In genomic region chrX:15382809-15383208, GRCh38 we compare ENCODE assay signal across 16 cellular contexts. TPM values are rescaled to one million over a fixed set of nuclear protein-coding genes. Genes with fewer than 3 reads are reported as not detected.
DNase-seq lines count a peak whose midpoint lies in the region; ATAC-seq and TF ChIP-seq lines count a peak whose summit lies in the region.
"Had no signal": no experiment of that assay in that cellular context is flagged by ENCODE, and none has a peak within 500 bp of the region (broad histone marks: within the 10 kb centered on the region; RNA-seq: fewer than 3 reads in every experiment).

No MANE protein-coding gene starts in this region.

- H3K4ac ChIP-seq in H9 (ENCODE audit: low read depth, low read length), result no peak overlapping the region

- no peak overlapping the region for H3K4me3 ChIP-seq in BE2C (ENCODE audit: low read depth, low read length)
- H3K4me3 ChIP-seq in SK-N-SH (ENCODE audit: low read depth in 2 of 2, low read length in 1 of 2), result peak overlapping the region in 1 of 2 experiments; percentile 30; a peak in 1 of 4 replicates
- H3K4me3 ChIP-seq in fibroblast of villous mesenchyme (ENCODE audit: low read depth, low read length), result no peak overlapping the region
- H3K4me3 ChIP-seq: coronary artery had no signal

- TF ChIP-seq RAD21 in SK-N-SH (IDR thresholded peaks at IDR 0.05; ENCODE audit: low read length), result peak; percentile 52

- peak; percentile 20 for DNase-seq in BE2C
- DNase-seq in H9, result no peak
- no peak for DNase-seq in SK-N-SH
- no peak for DNase-seq in fibroblast of villous mesenchyme (ENCODE audit: low read depth)
- no peak for DNase-seq in 8988T
- DNase-seq in T-helper 1 cell, result no peak
- no peak for DNase-seq in substantia nigra (lab: John Stamatoyannopoulos, UW)
- DNase-seq: Calu3; kidney; NCI-H1436; SIG-M5; stimulated activated CD4-positive, alpha-beta T cell treated with anti-CD3 and anti-CD28 coated beads, Interleukin-1b, Interleukin-23, amount 100 ng/mL, for 48 hours had no signal

- peaks cover 13 to 18% of the 10 kb centered on the region in 2 experiments for H3K4me1 Mint-ChIP-seq in H9

- H2AK5ac ChIP-seq in H9 (ENCODE audit: insufficient read length, low read length), result no peak overlapping the region

- no peaks in the 10 kb centered on the region for H3K9me2 ChIP-seq in SK-N-SH

- no peak overlapping the region for H4K91ac ChIP-seq in H9 (ENCODE audit: insufficient read length, low read depth, low read length)

- H3K4me3 Mint-ChIP-seq in H9, result no peak overlapping the region

- H4K8ac ChIP-seq in H9 (replicated peaks; ENCODE audit: insufficient read length, low read depth, low read length), result no peak overlapping the region

- H3K4me1 ChIP-seq in BE2C (no peaks in the 10 kb centered on the region), H9 (ENCODE audit: insufficient read depth, low read length) (peaks cover 2% of the 10 kb centered on the region; the same call in 1 of the 2 replicates), SK-N-SH (ENCODE audit: control insufficient read depth in 1 of 2, insufficient read depth in 2 of 2, low read depth in 1 of 2, low read length in 1 of 2) (no peaks in the 10 kb centered on the region)

- no peak for ATAC-seq in GM18520 (IDR thresholded peaks at IDR 0.05; ENCODE audit: unreplicated experiment)
- ATAC-seq: sciatic nerve had no signal

- no peak overlapping the region for H2BK5ac ChIP-seq in H9 (ENCODE audit: insufficient read length, low read length)

- no peak overlapping the region for H3K14ac ChIP-seq in H9 (ENCODE audit: insufficient read depth, low read length)

- no peak for TF ChIP-seq EP300 in SK-N-SH (IDR thresholded peaks at IDR 0.05; ENCODE audit: borderline replicate concordance in 1 of 2, low read depth in 1 of 2, low read length in 1 of 2)

- H2BK12ac ChIP-seq in H9 (ENCODE audit: insufficient read length, low read depth, low read length), result no peak overlapping the region

- H3K23ac ChIP-seq in H9 (ENCODE audit: insufficient read length, low read depth, low read length), result no peak overlapping the region

- H3K4me2 ChIP-seq in H9 (ENCODE audit: insufficient read depth, insufficient read length, low read length) (no peak overlapping the region), SK-N-SH (no peak overlapping the region)

- no peak overlapping the region for H2BK120ac ChIP-seq in H9 (ENCODE audit: low read depth, low read length, poor library complexity, severe bottlenecking)

- H3K36me3 ChIP-seq in BE2C, result no peaks in the 10 kb centered on the region
- no peaks in the 10 kb centered on the region for H3K36me3 ChIP-seq in SK-N-SH (replicated peaks in 1 of 2; ENCODE audit: control insufficient read depth in 1 of 2, insufficient read depth in 2 of 2, low read length in 1 of 2)

- H4K20me1 ChIP-seq in H9 (ENCODE audit: control insufficient read depth, insufficient read depth, insufficient read length) (no peaks in the 10 kb centered on the region), SK-N-SH (ENCODE audit: insufficient read depth) (no peaks in the 10 kb centered on the region)

- no peak overlapping the region for H3K18ac ChIP-seq in H9 (ENCODE audit: insufficient read length, low read depth, low read length)

- H2AFZ ChIP-seq in H9 (ENCODE audit: low read length) (no peak overlapping the region), SK-N-SH (ENCODE audit: low read depth) (no peak overlapping the region)

- H4K5ac ChIP-seq in H9 (ENCODE audit: insufficient read length, low read depth, low read length), result no peak overlapping the region

- H3K56ac ChIP-seq in H9 (ENCODE audit: insufficient read length, low read depth, low read length), result no peak overlapping the region

- no peak overlapping the region for H3K27ac ChIP-seq in H9 (ENCODE audit: insufficient read length, low read depth, low read length)
- peak overlapping the region in 1 of 2 experiments; percentile 53; a peak in 2 of 4 replicates for H3K27ac ChIP-seq in SK-N-SH (ENCODE audit: low read depth in 2 of 2, low read length in 1 of 2)
- no peak overlapping the region for H3K27ac ChIP-seq in substantia nigra (ENCODE audit: low read depth, low read length, poor library complexity, severe bottlenecking)
- H3K27ac ChIP-seq: coronary artery had no signal

- H3K9me3 ChIP-seq in BE2C, result no peaks in the 10 kb centered on the region
- no peaks in the 10 kb centered on the region for H3K9me3 ChIP-seq in H9 (ENCODE audit: control insufficient read depth, low read depth, low read length)
- H3K9me3 ChIP-seq in SK-N-SH, result no peaks in the 10 kb centered on the region

- CTCF ChIA-PET in SK-N-SH (lab: Yijun Ruan, JAX), result interaction anchor here (1.2 to 3.6 kb wide), 7 partner anchors 10 to 107 kb away, joined by 3 to 24 read pairs (median 4); no protein-coding TSS in a partner anchor

- H3K27ac Mint-ChIP-seq in H9, result no peak overlapping the region

- H3K23me2 ChIP-seq in H9 (ENCODE audit: insufficient read length, low read depth, low read length, poor library complexity, severe bottlenecking), result no peaks in the 10 kb centered on the region

- POLR2A ChIA-PET in SK-N-SH (lab: Yijun Ruan, JAX), result no interaction called here

- H3K79me1 ChIP-seq in H9 (ENCODE audit: insufficient read depth, low read depth, low read length, poor library complexity, severe bottlenecking), result no peaks in the 10 kb centered on the region

- H3F3A ChIP-seq in SK-N-SH (replicated peaks; ENCODE audit: insufficient read depth), result no peaks in the 10 kb centered on the region

- H3K27me3 ChIP-seq in BE2C (no peaks in the 10 kb centered on the region), H9 (ENCODE audit: insufficient read depth, low read length) (no peaks in the 10 kb centered on the region), SK-N-SH (ENCODE audit: insufficient read depth) (no peaks in the 10 kb centered on the region)

- no peak overlapping the region for H2BK20ac ChIP-seq in H9 (ENCODE audit: low read depth, low read length, poor library complexity, severe bottlenecking)

- H3K36me3 Mint-ChIP-seq in H9 (ENCODE audit: insufficient read depth in 1 of 3, low read depth in 3 of 3), result no peaks in the 10 kb centered on the region; a peak in 1 of 7 replicates

- WGBS in H9 (ENCODE audit: extremely low coverage, insufficient read length, low lambda C conversion rate), result no CpG with 5 or more reads among the region's 8 CpGs
- WGBS in SK-N-SH (ENCODE audit: low lambda C conversion rate), result 73% methylated on average over 8 of the region's 8 CpGs

- no peaks in the 10 kb centered on the region for H3K27me3 Mint-ChIP-seq in H9 (ENCODE audit: low read depth)

- H2BK15ac ChIP-seq in H9 (ENCODE audit: low read depth, low read length), result no peak overlapping the region

- no peaks in the 10 kb centered on the region for H3K9me3 Mint-ChIP-seq in H9

- H3K79me2 ChIP-seq in H9 (ENCODE audit: insufficient read depth, low read length), result no peaks in the 10 kb centered on the region
- no peaks in the 10 kb centered on the region for H3K79me2 ChIP-seq in SK-N-SH (ENCODE audit: insufficient read depth)

- TF ChIP-seq CTCF in BE2C (IDR thresholded peaks at IDR 0.05; ENCODE audit: low read depth, low read length) (peak; percentile 56), H9 (conservative IDR thresholded peaks at IDR 0.05) (peak; percentile 63), SK-N-SH (IDR thresholded peaks at IDR 0.05) (peak; percentile 44), fibroblast of villous mesenchyme (IDR thresholded peaks at IDR 0.05; ENCODE audit: insufficient read depth, low read depth, low read length) (peak; percentile 16)

- H3K9ac ChIP-seq in H9 (ENCODE audit: extremely low read depth, insufficient read length, low read length) (no peak overlapping the region), SK-N-SH (no peak overlapping the region)

- no peak overlapping the region for H3T11ph ChIP-seq in H9 (ENCODE audit: low read length)

TF ChIP-seq in SK-N-SH, 30 proteins besides CTCF, POLR2A, EP300 and RAD21:
- TF ChIP-seq SMC3 (IDR thresholded peaks at IDR 0.05; ENCODE audit: low read depth, low read length) (peak; percentile 29; the same call in 1 of the 2 replicates), YY1 (IDR thresholded peaks at IDR 0.05; ENCODE audit: low read depth) (no peak)

RNA-seq across cellular contexts. Expression of gene VEGFD, which starts 1.4 kb away (rescaled TPM):
- polyA plus RNA-seq in BE2C (2012; ENCODE audit: insufficient read depth, insufficient read length, low read depth), result 0.97 TPM
- total RNA-seq in H9 (2021), result 0.11 TPM in 1 of 2 replicates, not detected in the other
- 5.3 and 6.3 TPM in 2 replicates for polyA plus RNA-seq in SK-N-SH (2012; rRNA removed)
- 6.8 and 7.3 TPM in 2 replicates for polyA plus RNA-seq in SK-N-SH (2012; cell fraction: cytosol; rRNA removed)
- polyA plus RNA-seq in SK-N-SH (2012; cell fraction: nucleus; rRNA removed), result 1.6 and 3.2 TPM in 2 replicates
- total RNA-seq in fibroblast of villous mesenchyme, result under 0.01 TPM in 1 of 2 replicates, not detected in the other
- total RNA-seq: mononuclear cell had no signal

RNA-seq across cellular contexts. Expression of gene PIGA, which starts 47.5 kb away (rescaled TPM):
- 15.3 TPM for polyA plus RNA-seq in BE2C (2012; ENCODE audit: insufficient read depth, insufficient read length, low read depth)
- total RNA-seq in H9 (2021), result 13.5 and 13.9 TPM in 2 replicates
- 2.8 and 2.9 TPM in 2 replicates for polyA plus RNA-seq in SK-N-SH (2012; rRNA removed)
- polyA plus RNA-seq in SK-N-SH (2012; cell fraction: cytosol; rRNA removed), result 2.8 and 3.0 TPM in 2 replicates
- 4.2 and 10.0 TPM in 2 replicates for polyA plus RNA-seq in SK-N-SH (2012; cell fraction: nucleus; rRNA removed)
- total RNA-seq in fibroblast of villous mesenchyme, result 7.1 and 9.9 TPM in 2 replicates
